ENCODE assay signal across 12 cellular contexts in genomic region chr10:114754445-114755320, GRCh38.
DNase-seq lines count a peak whose midpoint lies in the region; ATAC-seq and TF ChIP-seq lines count a peak whose summit lies in the region.
"Had no signal": no experiment of that assay in that cellular context is flagged by ENCODE, and none has a peak within 500 bp of the region (broad histone marks: within the 10 kb centered on the region; RNA-seq: fewer than 3 reads in every experiment).

No MANE protein-coding gene starts in this region.

- H3K4me1 Mint-ChIP-seq in GM23338, result no peaks in the 10 kb centered on the region

- TF ChIP-seq POLR2A in gastrocnemius medialis (IDR thresholded peaks at IDR 0.05), result no peak

- H2AFZ ChIP-seq in GM23338, result no peak overlapping the region

- in situ Hi-C loops in G401 (cut with HindIII; ENCODE audit: low sequenced_read_pairs), result no loop called here
- in situ Hi-C loops in gastrocnemius medialis (cut with MboI; ENCODE audit: low sequenced_read_pairs in 4 of 4), result no loop called here

- no peaks in the 10 kb centered on the region for H3K36me3 Mint-ChIP-seq in GM23338 (ENCODE audit: low read depth)

- no peaks in the 10 kb centered on the region for H3K79me2 ChIP-seq in GM23338 (replicated peaks; ENCODE audit: insufficient read depth)

- H3K4me3 ChIP-seq in RWPE2 (ENCODE audit: severe bottlenecking) (no peak overlapping the region), gastrocnemius medialis (no peak overlapping the region), H7 (ENCODE audit: insufficient read depth, low read depth, low read length) (no peak overlapping the region), GM23338 (no peak overlapping the region)

- DNase-seq in G401 (ENCODE audit: low spot score), result peak; percentile 72
- no peak for DNase-seq in RWPE2 (ENCODE audit: low spot score)
- no peak for DNase-seq in Right ventricle myocardium superior
- no peak for DNase-seq in gastrocnemius medialis
- DNase-seq in NCI-H524 treated with DMSO at 0.1 percent for 48 hours (lab: John Stamatoyannopoulos, UW), result no peak
- no peak for DNase-seq in H7
- DNase-seq in D341Med (ENCODE audit: low spot score), result no peak
- no peak for DNase-seq in GM23338 (ENCODE audit: low spot score)
- DNase-seq: Caco-2, cortex of kidney, head of caudate nucleus, NCI-H1694 treated with DMSO at 0.1 percent for 48 hours had no signal

- H3K9me3 ChIP-seq in RWPE2 (ENCODE audit: severe bottlenecking) (no peaks in the 10 kb centered on the region), gastrocnemius medialis (no peaks in the 10 kb centered on the region)
- H3K9me3 ChIP-seq: Caco-2 had no signal

- 0 out of 2 replicates have a peak, but pooled peaks cover 3% of the 10 kb centered on the region for H3K9me2 ChIP-seq in GM23338 (ENCODE audit: insufficient read depth)

- H3K36me3 ChIP-seq in RWPE2 (ENCODE audit: low read depth), result no peaks in the 10 kb centered on the region
- H3K36me3 ChIP-seq in gastrocnemius medialis, result no peaks in the 10 kb centered on the region
- no peaks in the 10 kb centered on the region for H3K36me3 ChIP-seq in H7 (replicated peaks; ENCODE audit: control insufficient read depth, insufficient read depth, low read length)
- no peaks in the 10 kb centered on the region for H3K36me3 ChIP-seq in GM23338 (ENCODE audit: insufficient read depth)

- no peak overlapping the region for H3K27ac Mint-ChIP-seq in GM23338

- H3K27ac ChIP-seq in RWPE2 (ENCODE audit: poor library complexity, severe bottlenecking) (no peak overlapping the region), gastrocnemius medialis (peak overlapping the region; percentile 21 to 49 (median 26)), GM23338 (ENCODE audit: low read depth) (no peak overlapping the region)

- H3K4me2 ChIP-seq in GM23338, result no peak overlapping the region

- H3K9me3 Mint-ChIP-seq in GM23338, result no peaks in the 10 kb centered on the region

- no peaks in the 10 kb centered on the region for H3F3A ChIP-seq in GM23338 (replicated peaks; ENCODE audit: low read depth)

- H3K27me3 ChIP-seq in RWPE2 (ENCODE audit: insufficient read depth, poor library complexity, severe bottlenecking), result no peaks in the 10 kb centered on the region
- H3K27me3 ChIP-seq in gastrocnemius medialis, result no peaks in the 10 kb centered on the region
- no peaks in the 10 kb centered on the region for H3K27me3 ChIP-seq in H7 (ENCODE audit: control insufficient read depth, insufficient read depth, low read length)
- H3K27me3 ChIP-seq in GM23338 (ENCODE audit: insufficient read depth), result no peaks in the 10 kb centered on the region

- H3K4me3 Mint-ChIP-seq in GM23338, result no peak overlapping the region

- intact Hi-C loops in Right ventricle myocardium superior (cut with DNase I), result no loop called here
- intact Hi-C loops in gastrocnemius medialis (cut with DNase I; ENCODE audit: low total_unique reads), result no loop called here

- H3K4me1 ChIP-seq in RWPE2 (ENCODE audit: insufficient read depth, poor library complexity, severe bottlenecking) (peaks cover 10% of the 10 kb centered on the region), gastrocnemius medialis (peaks cover 0 to 7% of the 10 kb centered on the region in 2 donors), GM23338 (ENCODE audit: insufficient read depth) (no peaks in the 10 kb centered on the region)

- TF ChIP-seq CTCF in RWPE2 (IDR thresholded peaks at IDR 0.05; ENCODE audit: poor library complexity, severe bottlenecking) (no peak), gastrocnemius medialis (IDR thresholded peaks at IDR 0.05 in 4 of 5, conservative IDR thresholded peaks at IDR 0.05 in 1 of 5) (no peak), GM23338 (conservative IDR thresholded peaks at IDR 0.05; ENCODE audit: low read depth in 2 of 2) (no peak)

- H3K27me3 Mint-ChIP-seq in GM23338 (ENCODE audit: insufficient read depth, low read depth, poor library complexity), result no peaks in the 10 kb centered on the region

- H4K20me1 ChIP-seq in GM23338 (replicated peaks; ENCODE audit: insufficient read depth), result no peaks in the 10 kb centered on the region

- ATAC-seq in RWPE2 (ENCODE audit: low read depth), result peak; percentile 64
- ATAC-seq in Right ventricle myocardium superior (ENCODE audit: poor library complexity), result peak; percentile 34
- no peak for ATAC-seq in gastrocnemius medialis
- no peak for ATAC-seq in GM23338

TF ChIP-seq in GM23338, 12 proteins besides CTCF, POLR2A, EP300 and RAD21 (continues in another document):
- TF ChIP-seq CREB1 (CRISPR knock-in tag; IDR thresholded peaks at IDR 0.05; ENCODE audit: low read depth) (no peak), ZNF462 (CRISPR knock-in tag; IDR thresholded peaks at IDR 0.05) (no peak), JUNB (IDR thresholded peaks at IDR 0.05; ENCODE audit: unreplicated experiment) (no peak), ZNF331 (CRISPR knock-in tag; IDR thresholded peaks at IDR 0.05; ENCODE audit: low read depth) (no peak), STAT1 (IDR thresholded peaks at IDR 0.05; ENCODE audit: unreplicated experiment) (no peak)

Comparison
In these comparisons a context has a peak if more than half of its experiments do, and no peak if none do; other contexts are left out.
1. ATAC-seq: peak in RWPE2 (single experiment) and Right ventricle myocardium superior (single experiment); none in gastrocnemius medialis (0 of 2) and GM23338 (single experiment).
2. H3K27ac ChIP-seq: peak in gastrocnemius medialis (4 of 4); none in RWPE2 (single experiment) and GM23338 (single experiment).